1 cellular context compared by ENCODE assay signal in the genomic region with DNA sequence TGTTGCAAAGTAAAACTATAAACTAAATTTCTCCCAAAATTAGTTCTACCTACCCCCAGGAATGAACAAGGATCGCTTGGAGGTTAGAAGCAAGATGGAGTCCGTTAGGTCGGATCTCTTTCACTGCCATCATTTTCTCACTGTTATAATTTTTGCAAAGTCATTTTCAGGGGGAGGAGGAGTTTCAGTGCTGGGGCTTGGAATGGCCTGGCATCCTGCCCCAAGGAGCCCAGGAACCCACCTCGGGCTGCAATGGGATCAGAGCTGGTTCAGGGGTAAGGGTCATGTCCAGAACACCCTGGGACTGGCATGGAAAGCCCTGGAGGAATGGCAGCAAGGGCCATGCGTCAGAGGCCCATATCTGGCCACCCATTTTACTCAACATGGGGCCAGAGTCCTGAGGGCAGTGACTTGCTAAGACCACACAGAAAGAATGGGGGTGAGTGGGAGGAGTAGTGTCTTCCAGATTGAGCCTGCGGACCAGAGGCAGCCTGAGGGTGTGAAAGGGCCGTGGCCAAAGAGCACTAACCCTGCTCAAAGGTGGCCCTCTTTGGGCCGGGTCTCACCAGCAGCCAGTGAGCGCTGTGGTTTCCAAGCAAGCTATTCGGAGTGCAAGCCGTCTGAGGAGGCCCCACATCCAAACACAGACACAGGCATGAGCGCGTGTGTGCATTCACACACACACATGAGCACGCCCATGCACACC.
TF ChIP-seq lines count a peak whose summit lies in the region.

No MANE protein-coding gene starts in this region.

TF ChIP-seq in endothelial cell of umbilical vein, 7 proteins besides CTCF, POLR2A, EP300 and RAD21:
- TF ChIP-seq EZH2 (IDR thresholded peaks at IDR 0.05; ENCODE audit: borderline replicate concordance, low read depth, low read length, severe bottlenecking), result no peak
